7 cellular contexts compared by ENCODE assay signal in the genomic region with DNA sequence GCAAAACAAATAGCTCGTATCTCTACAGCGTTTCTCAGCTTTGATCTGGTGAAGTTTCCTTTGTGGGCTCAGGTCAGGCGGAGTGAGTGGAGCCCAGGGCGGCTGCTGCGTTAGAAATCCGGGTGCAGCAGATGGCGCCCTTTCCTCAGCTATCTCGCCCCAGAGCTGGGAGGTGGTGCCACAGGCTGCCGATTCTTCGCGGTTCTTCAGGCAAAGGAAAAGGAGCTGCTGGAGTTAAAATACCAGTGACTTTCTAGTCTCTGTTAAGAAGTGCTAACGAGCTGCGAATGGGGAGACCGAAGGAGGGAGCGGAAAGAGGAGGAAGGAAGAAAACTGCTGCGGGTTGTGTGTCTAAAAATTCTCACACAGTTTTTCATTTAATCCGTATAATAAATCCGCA.
A peak's percentile ranks its signal among the peaks of the same experiment; 100 is the strongest.
DNase-seq lines count a peak whose midpoint lies in the region; ATAC-seq and TF ChIP-seq lines count a peak whose summit lies in the region.

No MANE protein-coding gene starts in this region.

- H3K27me3 Mint-ChIP-seq in naive thymus-derived CD4-positive, alpha-beta T cell: peaks cover 20 to 36% (median 26%) of the 10 kb centered on the region in 5 donors
- H3K27me3 Mint-ChIP-seq in stimulated activated memory B cell treated with anti-CD40 and anti-IgM and Interleukin-4, amounts not matched to agents 10 μg/mL and 1 μg/mL and 100 μg/mL, for 72 hours: peaks cover 28% of the 10 kb centered on the region

- H3K4me3 Mint-ChIP-seq in naive thymus-derived CD4-positive, alpha-beta T cell: peak overlapping the region in 9 of 10 donors; percentile 56 to 84 (median 68)
- peak overlapping the region; percentile 47 for H3K4me3 Mint-ChIP-seq in stimulated activated memory B cell treated with anti-CD40 and anti-IgM and Interleukin-4, amounts not matched to agents 10 μg/mL and 1 μg/mL and 100 μg/mL, for 72 hours

- POLR2A ChIA-PET in naive thymus-derived CD4-positive, alpha-beta T cell (lab: Charles Lee): no interaction called here

- intact Hi-C loops in naive thymus-derived CD4-positive, alpha-beta T cell (cut with micrococcal nuclease): loop anchor here (1.0 kb wide), 2 partner anchors 44 to 599 kb away; no protein-coding TSS in a partner anchor

- no peaks in the 10 kb centered on the region for H3K4me1 ChIP-seq in naive thymus-derived CD4-positive, alpha-beta T cell (ENCODE audit: control insufficient read depth in 2 of 2, insufficient read depth in 2 of 2, low read length in 2 of 2)

- H3K36me3 Mint-ChIP-seq in naive thymus-derived CD4-positive, alpha-beta T cell: no peaks in the 10 kb centered on the region
- no peaks in the 10 kb centered on the region for H3K36me3 Mint-ChIP-seq in stimulated activated memory B cell treated with anti-CD40 and anti-IgM and Interleukin-4, amounts not matched to agents 10 μg/mL and 1 μg/mL and 100 μg/mL, for 72 hours

- DNase-seq in NCI-H69 (lab: John Stamatoyannopoulos, UW) (peak; percentile 52), epithelial cell of esophagus (ENCODE audit: low read depth) (peak; percentile 77)
- DNase-seq in activated CD8-positive, alpha-beta memory T cell treated with anti-CD3 and anti-CD28 coated beads for 4 hours (ENCODE audit: low read depth in 2 of 2): peak; percentile 6 to 22
- peak; percentile 30 to 66 (median 58) for DNase-seq in naive thymus-derived CD4-positive, alpha-beta T cell

- H3K9me3 Mint-ChIP-seq in naive thymus-derived CD4-positive, alpha-beta T cell: no peaks in the 10 kb centered on the region
- no peaks in the 10 kb centered on the region for H3K9me3 Mint-ChIP-seq in stimulated activated memory B cell treated with anti-CD40 and anti-IgM and Interleukin-4, amounts not matched to agents 10 μg/mL and 1 μg/mL and 100 μg/mL, for 72 hours

- no peak overlapping the region for H3K4me3 ChIP-seq in epithelial cell of esophagus (ENCODE audit: low read length)
- H3K4me3 ChIP-seq in naive thymus-derived CD4-positive, alpha-beta T cell (ENCODE audit: low read length): no peak overlapping the region

- no peak overlapping the region for H3K27ac Mint-ChIP-seq in naive thymus-derived CD4-positive, alpha-beta T cell
- H3K27ac Mint-ChIP-seq in stimulated activated memory B cell treated with anti-CD40 and anti-IgM and Interleukin-4, amounts not matched to agents 10 μg/mL and 1 μg/mL and 100 μg/mL, for 72 hours: no peak overlapping the region

- CTCF ChIA-PET in naive thymus-derived CD4-positive, alpha-beta T cell (lab: Charles Lee): interaction anchor here (0.6 to 1.3 kb wide), 3 partner anchors 425 to 598 kb away, joined by 3 to 4 read pairs (median 3); no protein-coding TSS in a partner anchor

- H3K36me3 ChIP-seq in naive thymus-derived CD4-positive, alpha-beta T cell (ENCODE audit: control insufficient read depth in 2 of 3, insufficient read depth in 3 of 3, low read length in 3 of 3): no peaks in the 10 kb centered on the region

- TF ChIP-seq CTCF in epithelial cell of esophagus (IDR thresholded peaks at IDR 0.05; ENCODE audit: insufficient read depth, low read depth, low read length, missing control alignments): peak; percentile 84

- no peak overlapping the region for H3K27ac ChIP-seq in naive thymus-derived CD4-positive, alpha-beta T cell (ENCODE audit: low read depth, low read length)

- peaks cover 3 to 8% (median 4%) of the 10 kb centered on the region in 7 donors for H3K4me1 Mint-ChIP-seq in naive thymus-derived CD4-positive, alpha-beta T cell
- peaks cover 6% of the 10 kb centered on the region for H3K4me1 Mint-ChIP-seq in stimulated activated memory B cell treated with anti-CD40 and anti-IgM and Interleukin-4, amounts not matched to agents 10 μg/mL and 1 μg/mL and 100 μg/mL, for 72 hours

- ATAC-seq in GM18499 (IDR thresholded peaks at IDR 0.05; ENCODE audit: insufficient read depth, unreplicated experiment): peak; percentile 86
- ATAC-seq in HG02763 (IDR thresholded peaks at IDR 0.05; ENCODE audit: unreplicated experiment): peak; percentile 92
- ATAC-seq in naive thymus-derived CD4-positive, alpha-beta T cell: peak; percentile 85
- peak; percentile 84 for ATAC-seq in stimulated activated memory B cell treated with anti-CD40 and anti-IgM and Interleukin-4, amounts not matched to agents 10 μg/mL and 1 μg/mL and 100 μg/mL, for 72 hours

- H3K27me3 ChIP-seq in naive thymus-derived CD4-positive, alpha-beta T cell (ENCODE audit: control insufficient read depth in 2 of 2, insufficient read depth in 2 of 2, low read length in 2 of 2): peaks cover 0 to 3% of the 10 kb centered on the region in 2 donors

- H3K9me3 ChIP-seq in naive thymus-derived CD4-positive, alpha-beta T cell (ENCODE audit: control insufficient read depth in 2 of 3, low read length in 3 of 3): no peaks in the 10 kb centered on the region

Comparison
In these comparisons a context has a peak if more than half of its experiments do, and no peak if none do; other contexts are left out.
1. DNase-seq: peak in every context shown above with its lines; median percentile 77 in epithelial cell of esophagus; 58 in naive thymus-derived CD4-positive, alpha-beta T cell; 52 in NCI-H69; 14 in activated CD8-positive, alpha-beta memory T cell treated with anti-CD3 and anti-CD28 coated beads for 4 hours.